ENCODE assay signal across 8 cellular contexts in the genomic region with DNA sequence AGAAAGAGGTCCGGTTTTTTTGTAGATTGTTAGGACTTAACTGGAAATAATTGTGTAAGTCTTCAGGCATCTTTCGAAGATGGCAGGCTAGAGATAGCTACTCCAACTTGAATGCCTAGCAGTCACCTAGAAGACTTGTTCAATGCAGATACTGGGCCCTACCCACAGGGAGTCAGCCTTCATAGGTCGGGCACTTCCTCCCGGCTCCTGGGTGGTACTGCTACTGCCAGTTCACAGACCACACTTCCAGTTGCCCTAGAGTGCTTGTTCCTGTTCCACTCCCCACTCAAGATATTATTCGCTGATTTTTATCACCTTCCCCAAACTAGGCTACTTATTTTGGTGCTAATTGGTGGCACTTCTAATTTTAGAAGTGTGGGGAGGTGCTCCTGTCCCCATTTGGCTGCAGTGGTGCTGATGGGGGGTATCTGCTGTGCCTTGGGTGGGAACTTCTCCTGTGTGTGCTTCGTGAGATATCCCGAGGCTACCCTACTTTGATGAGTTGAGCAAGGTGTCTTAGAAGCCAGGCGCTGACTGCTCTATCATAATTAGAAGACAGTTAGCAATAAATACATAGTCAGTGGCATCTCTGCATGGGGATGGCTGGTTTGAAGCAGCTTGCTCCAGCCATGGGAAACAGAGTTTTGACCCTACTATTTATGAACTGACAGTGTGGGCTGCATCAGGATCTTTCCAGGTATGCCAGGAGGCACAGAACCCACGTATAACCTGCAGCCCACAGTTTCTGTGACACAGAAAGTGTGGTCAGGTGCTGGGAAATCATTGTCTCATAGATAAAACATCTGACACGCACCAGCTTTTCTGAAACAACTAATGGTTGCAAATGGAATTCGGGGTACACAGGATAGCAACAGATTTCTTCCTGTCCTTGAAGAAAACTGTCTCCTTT. TPM values are rescaled to one million over a fixed set of nuclear protein-coding genes. Genes with fewer than 3 reads are reported as not detected.
DNase-seq lines count a peak whose midpoint lies in the region; ATAC-seq and TF ChIP-seq lines count a peak whose summit lies in the region.

No MANE protein-coding gene starts in this region.

- CTCF ChIA-PET in CD4-positive, alpha-beta T cell (lab: Charles Lee): interaction anchor here (1.2 to 2.6 kb wide), 6 partner anchors 9 to 66 kb away, joined by 3 to 11 read pairs (median 6); no protein-coding TSS in a partner anchor

- TF ChIP-seq CTCF in CD4-positive, alpha-beta T cell (IDR thresholded peaks at IDR 0.05): no peak

- no peaks in the 10 kb centered on the region for H3K9me3 ChIP-seq in CD4-positive, alpha-beta T cell (ENCODE audit: control insufficient read depth, low read length)

- peaks cover 99% of the 10 kb centered on the region for H3K4me1 Mint-ChIP-seq in CD4-positive, alpha-beta T cell (ENCODE audit: low read depth)
- H3K4me1 Mint-ChIP-seq in activated T-cell treated with anti-CD3 and anti-CD28 coated beads, Interleukin-2, amount 50 U/mL, for 72 hours (ENCODE audit: low read depth): peaks cover 99% of the 10 kb centered on the region

- peak overlapping the region; percentile 58 for H3K27ac ChIP-seq in CD4-positive, alpha-beta T cell (ENCODE audit: low read depth, low read length)
- H3K27ac ChIP-seq in mesendoderm (ENCODE audit: low read depth, low read length): no peak overlapping the region

- peak overlapping the region; percentile 17 for H3K9ac ChIP-seq in mesendoderm (ENCODE audit: low read length)

- H3K4me1 ChIP-seq in mesendoderm (ENCODE audit: control insufficient read depth, low read depth, low read length): peaks cover 23% of the 10 kb centered on the region

- H3K36me3 Mint-ChIP-seq in CD4-positive, alpha-beta T cell (ENCODE audit: low read depth): peaks cover 14% of the 10 kb centered on the region
- peaks cover 0 to 2% of the 10 kb centered on the region in 2 donors for H3K36me3 Mint-ChIP-seq in activated T-cell treated with anti-CD3 and anti-CD28 coated beads, Interleukin-2, amount 50 U/mL, for 72 hours (ENCODE audit: insufficient read depth in 2 of 2)

- H3K4me2 ChIP-seq in mesendoderm (ENCODE audit: low read length): no peak overlapping the region

- H3K56ac ChIP-seq in mesendoderm (ENCODE audit: low read length): no peak overlapping the region

- H3K27me3 ChIP-seq in CD4-positive, alpha-beta T cell (ENCODE audit: control insufficient read depth, insufficient read depth, low read length): no peaks in the 10 kb centered on the region
- H3K27me3 ChIP-seq in mesendoderm (ENCODE audit: insufficient read depth, low read length, poor library complexity): no peaks in the 10 kb centered on the region

- no peak overlapping the region for H3K4ac ChIP-seq in mesendoderm (ENCODE audit: low read depth, low read length)

- no CpG with 5 or more reads among the region's 11 CpGs for WGBS in mesendoderm (ENCODE audit: extremely low coverage, insufficient coverage, low lambda C conversion rate)

- no peak overlapping the region for H3K18ac ChIP-seq in mesendoderm (ENCODE audit: low read length)

- peak overlapping the region; percentile 72 for H3K4me3 Mint-ChIP-seq in CD4-positive, alpha-beta T cell
- peak overlapping the region; percentile 60 to 78 for H3K4me3 Mint-ChIP-seq in activated T-cell treated with anti-CD3 and anti-CD28 coated beads, Interleukin-2, amount 50 U/mL, for 72 hours

- H3K79me2 ChIP-seq in mesendoderm (ENCODE audit: control insufficient read depth, insufficient read depth, low read length): peaks cover 84% of the 10 kb centered on the region

- H3K27me3 Mint-ChIP-seq in CD4-positive, alpha-beta T cell: no peaks in the 10 kb centered on the region
- no peaks in the 10 kb centered on the region for H3K27me3 Mint-ChIP-seq in activated T-cell treated with anti-CD3 and anti-CD28 coated beads, Interleukin-2, amount 50 U/mL, for 72 hours (ENCODE audit: low read depth)

- H2AK5ac ChIP-seq in mesendoderm (ENCODE audit: low read length): no peak overlapping the region

- H3K27ac Mint-ChIP-seq in CD4-positive, alpha-beta T cell: peak overlapping the region; percentile 72
- H3K27ac Mint-ChIP-seq in activated T-cell treated with anti-CD3 and anti-CD28 coated beads, Interleukin-2, amount 50 U/mL, for 72 hours: peak overlapping the region; percentile 74

- POLR2A ChIA-PET in CD4-positive, alpha-beta T cell (lab: Charles Lee): interaction anchor here (0.6 to 3.0 kb wide), 7 partner anchors 14 to 301 kb away, joined by 3 to 53 read pairs (median 4); no protein-coding TSS in a partner anchor

- ATAC-seq in CD4-positive, alpha-beta T cell (ENCODE audit: poor library complexity): peak; percentile 43
- ATAC-seq in activated T-cell treated with anti-CD3 and anti-CD28 coated beads, Interleukin-2, amount 50 U/mL, for 72 hours (replicated peaks in 1 of 2): peak; percentile 2 to 10
- no peak for ATAC-seq in GM18505 (IDR thresholded peaks at IDR 0.05; ENCODE audit: unreplicated experiment)

- no peak overlapping the region for H2BK5ac ChIP-seq in mesendoderm (ENCODE audit: low read length)

- H3K36me3 ChIP-seq in mesendoderm (ENCODE audit: control insufficient read depth, insufficient read depth, low read length): no peaks in the 10 kb centered on the region

- no peak overlapping the region for H3K4me3 ChIP-seq in mesendoderm (ENCODE audit: low read length)

- H2BK120ac ChIP-seq in mesendoderm (ENCODE audit: low read depth, low read length): no peak overlapping the region

- no peak overlapping the region for H4K8ac ChIP-seq in mesendoderm (ENCODE audit: low read depth, low read length)

- H3K79me1 ChIP-seq in mesendoderm (ENCODE audit: low read length): peaks cover 69% of the 10 kb centered on the region

- no peak overlapping the region for H4K5ac ChIP-seq in mesendoderm (ENCODE audit: low read length)

- no peak for TF ChIP-seq POLR2A in GM18505 (IDR thresholded peaks at IDR 0.05; ENCODE audit: borderline replicate concordance, extremely low read depth, insufficient read depth, insufficient read length)

- no peaks in the 10 kb centered on the region for H3K9me3 Mint-ChIP-seq in CD4-positive, alpha-beta T cell
- H3K9me3 Mint-ChIP-seq in activated T-cell treated with anti-CD3 and anti-CD28 coated beads, Interleukin-2, amount 50 U/mL, for 72 hours: no peaks in the 10 kb centered on the region

- intact Hi-C loops in CD4-positive, alpha-beta T cell (cut with DNase I, micrococcal nuclease): loop anchor here in 1 of 2 experiments (2.0 kb wide), 1 partner anchor 14 kb away; no protein-coding TSS in a partner anchor

- no peak overlapping the region for H2BK15ac ChIP-seq in mesendoderm (replicated peaks; ENCODE audit: low read depth)

- H3K23ac ChIP-seq in mesendoderm (ENCODE audit: low read length): no peak overlapping the region

- DNase-seq in CD4-positive, alpha-beta T cell: peak in 5 of 10 experiments; percentile 28 to 47 (median 36)
- DNase-seq in Kasumi-1 (lab: John Stamatoyannopoulos, UW): peak; percentile 30 to 35
- DNase-seq in activated T-cell treated with anti-CD3 and anti-CD28 coated beads, Interleukin-2, amount 50 U/mL, for 72 hours: no peak
- no peak for DNase-seq in mesendoderm
- no peak for DNase-seq in NCI-H524 (lab: John Stamatoyannopoulos, UW)
- DNase-seq in nucleus accumbens (lab: John Stamatoyannopoulos, UW): no peak
- DNase-seq in NCI-H2081 (lab: John Stamatoyannopoulos, UW): no peak

RNA-seq across cellular contexts. Expression of a gene that starts 34.5 kb away (rescaled TPM):
- 10 to 100 TPM; 86.4 to 89.2 TPM for total RNA-seq in CD4-positive, alpha-beta T cell
- 10 to 100 TPM; 51.6 to 55.1 TPM for total RNA-seq in activated T-cell treated with anti-CD3 and anti-CD28 coated beads, Interleukin-2, amount 50 U/mL, for 72 hours
- 11.4 TPM for polyA plus RNA-seq in mesendoderm (2013, experiment 1 of 2)
- 10.8 TPM for polyA plus RNA-seq in mesendoderm (2013, experiment 2 of 2)

Comparison
In these comparisons a context has a peak if more than half of its experiments do, and no peak if none do; other contexts are left out.
1. DNase-seq: peak in Kasumi-1 (2 of 2); none in activated T-cell treated with anti-CD3 and anti-CD28 coated beads, Interleukin-2, amount 50 U/mL, for 72 hours (0 of 2), mesendoderm (single experiment), NCI-H524 (0 of 2), nucleus accumbens (0 of 56) and NCI-H2081 (0 of 2).